Comparison of ENCODE assay signal across 15 cellular contexts in the genomic region with DNA sequence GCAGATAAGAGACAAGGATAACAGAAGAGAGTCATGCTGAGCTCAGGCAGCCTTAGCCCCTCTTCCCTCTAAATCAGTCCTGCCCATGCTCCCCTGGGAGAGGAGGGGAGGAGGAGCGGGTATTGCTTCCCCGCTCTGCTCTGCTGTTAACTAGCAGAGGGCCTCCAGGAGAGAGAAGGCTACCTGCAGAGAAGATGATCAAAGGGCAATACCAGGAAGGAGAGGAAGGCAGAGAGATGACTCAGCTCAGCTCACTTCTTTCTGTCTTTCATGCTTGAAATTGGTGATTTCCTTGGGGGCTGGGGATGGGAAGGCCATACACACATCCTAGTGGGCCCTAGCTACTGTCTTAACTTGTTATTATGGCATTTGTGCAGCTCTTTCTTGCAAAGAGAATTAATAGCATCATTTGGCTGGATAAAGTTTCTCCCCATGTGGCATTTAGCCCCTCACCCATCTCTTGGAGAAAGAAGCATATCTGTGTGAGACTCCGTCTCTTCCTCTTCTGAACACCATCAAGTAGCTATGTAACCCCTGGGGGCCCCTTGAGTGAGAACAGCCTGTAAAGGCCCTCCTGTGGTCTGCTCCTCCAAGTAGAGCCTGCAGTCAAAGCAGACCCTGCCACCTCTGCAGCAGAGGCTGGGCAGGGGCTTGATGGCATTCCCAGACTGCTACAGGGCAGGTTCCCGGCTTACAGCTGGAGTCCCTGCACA. TPM values are rescaled to one million over a fixed set of nuclear protein-coding genes. Genes with fewer than 3 reads are reported as not detected.
DNase-seq lines count a peak whose midpoint lies in the region; ATAC-seq, FAIRE-seq and TF ChIP-seq lines count a peak whose summit lies in the region.
"Had no signal": no experiment of that assay in that cellular context is flagged by ENCODE, and none has a peak within 500 bp of the region (broad histone marks: within the 10 kb centered on the region; RNA-seq: fewer than 3 reads in every experiment).

No MANE protein-coding gene starts in this region.

- peaks cover 56% of the 10 kb centered on the region for H3K4me1 Mint-ChIP-seq in GM23338
- H3K4me1 Mint-ChIP-seq: CD4-positive, CD25-positive, alpha-beta regulatory T cell had no signal

- H4K20me1 ChIP-seq in GM23338 (replicated peaks; ENCODE audit: insufficient read depth) = no peaks in the 10 kb centered on the region

- FAIRE-seq in A549 (lab: Jason Lieb, UNC) = no peak
- FAIRE-seq: RCC 7860 had no signal

- no peak overlapping the region for H3K4me3 ChIP-seq in A549
- peak overlapping the region; percentile 22 for H3K4me3 ChIP-seq in GM23338
- no peak overlapping the region for H3K4me3 ChIP-seq in ascending aorta
- H3K4me3 ChIP-seq: MG63 had no signal

- no peaks in the 10 kb centered on the region for H3K9me2 ChIP-seq in GM23338 (ENCODE audit: insufficient read depth)

- 54% methylated on average over 4 of the region's 4 CpGs for WGBS in A549 (ENCODE audit: missing lambda C conversion rate)

- intact Hi-C loops in ascending aorta (cut with DNase I) = no loop called here

- peak overlapping the region; percentile 82 for H2AFZ ChIP-seq in GM23338

- CTCF ChIA-PET in A549 (lab: Yijun Ruan, JAX) = interaction anchor here (1.0 to 1.7 kb wide), 2 partner anchors 11 to 112 kb away, joined by 3 to 4 read pairs; no protein-coding TSS in a partner anchor

- H3K27ac Mint-ChIP-seq in GM23338 = peak overlapping the region; percentile 91
- H3K27ac Mint-ChIP-seq: CD4-positive, CD25-positive, alpha-beta regulatory T cell; nephron had no signal

- H3K36me3 Mint-ChIP-seq in GM23338 (ENCODE audit: low read depth) = no peaks in the 10 kb centered on the region
- H3K36me3 Mint-ChIP-seq: CD4-positive, CD25-positive, alpha-beta regulatory T cell had no signal

- H3K79me2 ChIP-seq in GM23338 (replicated peaks; ENCODE audit: insufficient read depth) = no peaks in the 10 kb centered on the region

- TF ChIP-seq CTCF in A549 (IDR thresholded peaks at IDR 0.05) (no peak), GM23338 (conservative IDR thresholded peaks at IDR 0.05; ENCODE audit: low read depth in 2 of 2) (no peak), foreskin keratinocyte (conservative IDR thresholded peaks at IDR 0.05) (no peak), ascending aorta (IDR thresholded peaks at IDR 0.05) (no peak)

- DNase-seq in A549 (ENCODE audit: low read depth in 1 of 2, low spot score in 1 of 2) = peak in 1 of 2 experiments; percentile 36
- DNase-seq in GM23338 (ENCODE audit: low spot score) = peak; percentile 59
- DNase-seq in NCI-H524 (lab: John Stamatoyannopoulos, UW) = peak; percentile 7 to 60
- peak in 1 of 2 donors; percentile 50 for DNase-seq in foreskin keratinocyte
- DNase-seq in ascending aorta (ENCODE audit: low spot score in 2 of 2) = no peak
- no peak for DNase-seq in NK-92 treated with Interleukin-12 subunit alpha and Interleukin-12 subunit beta, amount 100 ng/mL, for 24 hours (lab: John Stamatoyannopoulos, UW)
- DNase-seq: activated effector memory CD4-positive, alpha-beta T cell treated with anti-CD3 and anti-CD28 coated beads, Interleukin-2, amount 50 U/mL, for 16 hours; dermis blood vessel endothelial cell; hypothalamus; MG63 had no signal

- H3K36me3 ChIP-seq in GM23338 (ENCODE audit: insufficient read depth) (no peaks in the 10 kb centered on the region), ascending aorta (no peaks in the 10 kb centered on the region)
- H3K36me3 ChIP-seq: MG63 had no signal

- H3K27ac ChIP-seq in A549 (peak overlapping the region; percentile 73 to 78), GM23338 (ENCODE audit: low read depth) (peak overlapping the region; percentile 70), foreskin keratinocyte (no peak overlapping the region), ascending aorta (no peak overlapping the region)

- H3K4me3 Mint-ChIP-seq in GM23338 = peak overlapping the region; percentile 25; the same call in 2 of the 3 replicates
- H3K4me3 Mint-ChIP-seq: CD4-positive, CD25-positive, alpha-beta regulatory T cell; nephron had no signal

- H3K4me1 ChIP-seq in A549 (peaks cover 83% of the 10 kb centered on the region), GM23338 (ENCODE audit: insufficient read depth) (peaks cover 75% of the 10 kb centered on the region), foreskin keratinocyte (peaks cover 73% of the 10 kb centered on the region), ascending aorta (no peaks in the 10 kb centered on the region)

- POLR2A ChIA-PET in A549 (lab: Yijun Ruan, JAX) = no interaction called here

- peak overlapping the region; percentile 71 for H3K4me2 ChIP-seq in A549
- H3K4me2 ChIP-seq in GM23338 = peak overlapping the region; percentile 57

- H3K27me3 ChIP-seq in GM23338 (ENCODE audit: insufficient read depth) (peaks cover 10% of the 10 kb centered on the region), foreskin keratinocyte (no peaks in the 10 kb centered on the region), ascending aorta (no peaks in the 10 kb centered on the region)
- H3K27me3 ChIP-seq: MG63 had no signal

- no peak for TF ChIP-seq EP300 in A549 (IDR thresholded peaks at IDR 0.05)

- ATAC-seq in A549 = peak in 1 of 2 experiments; percentile 23; a peak in 2 of 6 replicates
- ATAC-seq in GM23338 = peak; percentile 96
- ATAC-seq in foreskin keratinocyte = peak; percentile 30
- ATAC-seq in GM18867 (IDR thresholded peaks at IDR 0.05; ENCODE audit: unreplicated experiment) = no peak
- ATAC-seq in GM18858 (IDR thresholded peaks at IDR 0.05; ENCODE audit: unreplicated experiment) = no peak

- H3K9me3 ChIP-seq in A549 (no peaks in the 10 kb centered on the region), ascending aorta (no peaks in the 10 kb centered on the region)
- H3K9me3 ChIP-seq: MG63 had no signal

- no peak for TF ChIP-seq RAD21 in A549 (conservative IDR thresholded peaks at IDR 0.05 in 1 of 2, IDR thresholded peaks at IDR 0.05 in 1 of 2)

- no peaks in the 10 kb centered on the region for H3K9me3 Mint-ChIP-seq in GM23338
- H3K9me3 Mint-ChIP-seq: nephron had no signal

- peaks cover 7% of the 10 kb centered on the region for H3K27me3 Mint-ChIP-seq in GM23338 (ENCODE audit: insufficient read depth, low read depth, poor library complexity)

- no peak for TF ChIP-seq POLR2A in A549 (IDR thresholded peaks at IDR 0.05; ENCODE audit: low read length)

- peaks cover 16% of the 10 kb centered on the region; the same call in 1 of the 2 replicates for H3F3A ChIP-seq in GM23338 (replicated peaks; ENCODE audit: low read depth)

TF ChIP-seq in A549, 52 proteins besides CTCF, POLR2A, EP300 and RAD21 (continues in another document):
- TF ChIP-seq ESRRA (IDR thresholded peaks at IDR 0.05; ENCODE audit: borderline replicate concordance, low read length) = no peak
- no peak for TF ChIP-seq CBX2 (IDR thresholded peaks at IDR 0.05; ENCODE audit: borderline replicate concordance, low read depth)
- TF ChIP-seq HDAC2 (IDR thresholded peaks at IDR 0.05) = no peak
- no peak for TF ChIP-seq HOXB5 (CRISPR knock-in tag; IDR thresholded peaks at IDR 0.05)
- TF ChIP-seq NR3C1 (IDR thresholded peaks at IDR 0.05) = no peak
- no peak for TF ChIP-seq HOXA7 (CRISPR knock-in tag; IDR thresholded peaks at IDR 0.05)
- TF ChIP-seq, protein P1, sequence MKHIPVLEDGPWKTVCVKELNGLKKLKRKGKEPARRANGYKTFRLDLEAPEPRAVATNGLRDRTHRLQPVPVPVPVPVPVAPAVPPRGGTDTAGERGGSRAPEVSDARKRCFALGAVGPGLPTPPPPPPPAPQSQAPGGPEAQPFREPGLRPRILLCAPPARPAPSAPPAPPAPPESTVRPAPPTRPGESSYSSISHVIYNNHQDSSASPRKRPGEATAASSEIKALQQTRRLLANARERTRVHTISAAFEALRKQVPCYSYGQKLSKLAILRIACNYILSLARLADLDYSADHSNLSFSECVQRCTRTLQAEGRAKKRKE (CRISPR knock-in tag; IDR thresholded peaks at IDR 0.05; ENCODE audit: low read depth) = no peak
- TF ChIP-seq KDM5A (IDR thresholded peaks at IDR 0.05) = no peak

TF ChIP-seq in GM23338, 12 proteins besides CTCF, POLR2A, EP300 and RAD21 (continues in another document):
- peak; percentile 78; the same call in 1 of the 2 replicates for TF ChIP-seq NANOG (IDR thresholded peaks at IDR 0.05; ENCODE audit: borderline replicate concordance)

RNA-seq across cellular contexts. Expression of a gene that starts 33.4 kb away (rescaled TPM):
- polyA plus RNA-seq in A549 (2011; rRNA removed) (12.2 TPM in 2 replicates), A549 (2017; fragmentation: RNase III; extraction: RNeasy Plus Mini Kit Qiagen cat#74134 plus additional on column Dnase treatment) (3.4 to 4.0 TPM (median 3.9 TPM) in 3 replicates), GM23338 (2016; fragmentation: Nextera tagmentation; extraction: Ambion mirVana) (4.1 and 4.3 TPM in 2 replicates), foreskin keratinocyte (25.6 and 26.8 TPM in 2 replicates)
- polyA plus RNA-seq in A549 (2012; cell fraction: cytosol; rRNA removed) = 2.8 and 3.1 TPM in 2 replicates
- 4.4 and 5.1 TPM in 2 replicates for polyA plus RNA-seq in A549 (2012; cell fraction: nucleus; rRNA removed)
- 21.9 and 24.8 TPM in 2 replicates for polyA minus RNA-seq in A549 (2011; rRNA and poly(A)+ RNA removed)
- 18.7 TPM in 2 replicates for total RNA-seq in GM23338 (2014; rRNA removed; shearing (Covaris generic))
- total RNA-seq in foreskin keratinocyte (158 and 182 TPM in 2 replicates), ascending aorta (32.6 TPM)

Comparison
In these comparisons a context has a peak if more than half of its experiments do, and no peak if none do; other contexts are left out.
1. ATAC-seq: peak in GM23338 (single experiment) and foreskin keratinocyte (single experiment); none in GM18867 (single experiment) and GM18858 (single experiment).
2. DNase-seq: peak in GM23338 (single experiment) and NCI-H524 (2 of 2); none in ascending aorta (0 of 2) and NK-92 treated with Interleukin-12 subunit alpha and Interleukin-12 subunit beta, amount 100 ng/mL, for 24 hours (single experiment).
3. H3K27ac ChIP-seq: peak in A549 (2 of 2) and GM23338 (single experiment); none in foreskin keratinocyte (single experiment) and ascending aorta (0 of 2).